Comparison of ENCODE assay signal across 8 cellular contexts in genomic region chr10:101042667-101043355, GRCh38. TPM values are rescaled to one million over a fixed set of nuclear protein-coding genes. Genes with fewer than 3 reads are reported as not detected.
DNase-seq lines count a peak whose midpoint lies in the region; ATAC-seq, FAIRE-seq and TF ChIP-seq lines count a peak whose summit lies in the region.

No MANE protein-coding gene starts in this region.

- intact Hi-C loops in kidney (cut with DNase I), result no loop called here

- H3K9ac ChIP-seq in kidney (ENCODE audit: low read length in 2 of 2), result peak overlapping the region; percentile 70 to 72

- DNase-seq in AG08396 (ENCODE audit: low spot score) (peak; percentile 91), NCI-H226 (peak; percentile 98), cerebellar cortex (ENCODE audit: low spot score) (peak; percentile 97), kidney (peak; percentile 99)
- peak; percentile 61 for DNase-seq in activated CD4-positive, CD25-positive, alpha-beta regulatory T cell treated with anti-CD3 and anti-CD28 coated beads, Interleukin-2, amount 50 U/mL, for 16 hours (ENCODE audit: low read depth, low spot score)
- peak; percentile 53 to 70 for DNase-seq in stimulated activated CD4-positive, alpha-beta T cell treated with anti-CD3 and anti-CD28 coated beads, Interleukin-15, amount 100 ng/mL, for 1 hour (ENCODE audit: low read depth in 1 of 2, low spot score in 1 of 2)

- TF ChIP-seq CTCF in kidney (IDR thresholded peaks at IDR 0.05; ENCODE audit: borderline replicate concordance, extremely low read depth, insufficient read depth), result no peak

- H3K27ac ChIP-seq in kidney (ENCODE audit: low read depth in 2 of 2, low read length in 2 of 2), result peak overlapping the region; percentile 90

- FAIRE-seq in kidney (lab: Jason Lieb, UNC), result peak; percentile 68

- peak; percentile 95 for ATAC-seq in GM18909 (IDR thresholded peaks at IDR 0.05; ENCODE audit: poor library complexity, unreplicated experiment)
- peak; percentile 91 for ATAC-seq in HG03159 (IDR thresholded peaks at IDR 0.05; ENCODE audit: unreplicated experiment)

- peaks cover 3 to 5% of the 10 kb centered on the region in 2 donors for H3K36me3 ChIP-seq in kidney (ENCODE audit: control insufficient read depth in 1 of 2, insufficient read depth in 2 of 2, low read length in 2 of 2)

- peak overlapping the region; percentile 65 to 70 for H3K4me3 ChIP-seq in kidney (ENCODE audit: low read length in 2 of 2)

- peaks cover 11 to 13% of the 10 kb centered on the region in 2 donors for H3K4me1 ChIP-seq in kidney (ENCODE audit: control insufficient read depth in 1 of 2, insufficient read depth in 1 of 2, low read depth in 1 of 2, low read length in 2 of 2)

- no peaks in the 10 kb centered on the region for H3K9me3 ChIP-seq in kidney (ENCODE audit: control insufficient read depth in 1 of 2, low read length in 2 of 2)

RNA-seq across cellular contexts. Expression of gene SFXN3, which starts 11.8 kb away (rescaled TPM):
- total RNA-seq in kidney, result 51.6 TPM
- 23.3 TPM for polyA plus RNA-seq in kidney (ENCODE audit: insufficient read depth, low read depth, low replicate concordance)

RNA-seq across cellular contexts. Expression of gene PDZD7, which starts 11.9 kb away (rescaled TPM):
- total RNA-seq in kidney, result 1.6 TPM
- 1.9 TPM for polyA plus RNA-seq in kidney (ENCODE audit: insufficient read depth, low read depth, low replicate concordance)

RNA-seq across cellular contexts. Expression of gene KAZALD1, which starts 19.0 kb away (rescaled TPM):
- 9.8 TPM for total RNA-seq in kidney
- 9.7 TPM for polyA plus RNA-seq in kidney (ENCODE audit: insufficient read depth, low read depth, low replicate concordance)

RNA-seq across cellular contexts. Expression of gene LZTS2, which starts 43.2 kb away (rescaled TPM):
- 54.7 TPM for total RNA-seq in kidney
- 47.3 TPM for polyA plus RNA-seq in kidney (ENCODE audit: insufficient read depth, low read depth, low replicate concordance)

RNA-seq across cellular contexts. Expression of gene TWNK, which starts 55.5 kb away (rescaled TPM):
- total RNA-seq in kidney, result 8.9 TPM
- 3.8 TPM for polyA plus RNA-seq in kidney (ENCODE audit: insufficient read depth, low read depth, low replicate concordance)

Comparison
In these comparisons a context has a peak if more than half of its experiments do, and no peak if none do; other contexts are left out.
1. Peak in every context shown above with its lines: DNase-seq, ATAC-seq, H3K4me3 ChIP-seq and H3K27ac ChIP-seq.